ENCODE assay signal across 8 cellular contexts in the genomic region with DNA sequence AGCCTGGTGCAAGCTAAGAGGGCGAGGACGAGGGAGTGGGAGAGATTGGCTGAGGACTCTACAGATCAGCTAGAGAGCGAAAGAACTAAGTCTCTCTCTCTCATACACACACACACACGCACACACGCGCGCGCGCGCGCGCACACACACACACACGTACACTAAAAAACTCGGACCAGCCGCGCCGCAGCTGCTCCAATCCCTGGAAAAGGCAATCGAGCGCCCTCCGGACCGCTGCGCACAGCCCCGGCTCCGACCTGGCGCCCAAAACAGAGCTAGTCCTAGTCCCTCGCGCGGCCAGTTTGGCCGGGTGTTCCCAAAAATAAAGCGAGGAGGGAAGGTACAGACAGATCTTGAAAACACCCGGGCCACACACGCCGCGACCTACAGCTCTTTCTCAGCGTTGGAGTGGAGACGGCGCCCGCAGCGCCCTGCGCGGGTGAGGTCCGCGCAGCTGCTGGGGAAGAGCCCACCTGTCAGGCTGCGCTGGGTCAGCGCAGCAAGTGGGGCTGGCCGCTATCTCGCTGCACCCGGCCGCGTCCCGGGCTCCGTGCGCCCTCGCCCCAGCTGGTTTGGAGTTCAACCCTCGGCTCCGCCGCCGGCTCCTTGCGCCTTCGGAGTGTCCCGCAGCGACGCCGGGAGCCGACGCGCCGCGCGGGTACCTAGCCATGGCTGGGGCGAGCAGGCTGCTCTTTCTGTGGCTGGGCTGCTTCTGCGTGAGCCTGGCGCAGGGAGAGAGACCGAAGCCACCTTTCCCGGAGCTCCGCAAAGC. TPM values are rescaled to one million over a fixed set of nuclear protein-coding genes. Genes with fewer than 3 reads are reported as not detected.
DNase-seq lines count a peak whose midpoint lies in the region; ATAC-seq, FAIRE-seq and TF ChIP-seq lines count a peak whose summit lies in the region.

A gene with protein sequence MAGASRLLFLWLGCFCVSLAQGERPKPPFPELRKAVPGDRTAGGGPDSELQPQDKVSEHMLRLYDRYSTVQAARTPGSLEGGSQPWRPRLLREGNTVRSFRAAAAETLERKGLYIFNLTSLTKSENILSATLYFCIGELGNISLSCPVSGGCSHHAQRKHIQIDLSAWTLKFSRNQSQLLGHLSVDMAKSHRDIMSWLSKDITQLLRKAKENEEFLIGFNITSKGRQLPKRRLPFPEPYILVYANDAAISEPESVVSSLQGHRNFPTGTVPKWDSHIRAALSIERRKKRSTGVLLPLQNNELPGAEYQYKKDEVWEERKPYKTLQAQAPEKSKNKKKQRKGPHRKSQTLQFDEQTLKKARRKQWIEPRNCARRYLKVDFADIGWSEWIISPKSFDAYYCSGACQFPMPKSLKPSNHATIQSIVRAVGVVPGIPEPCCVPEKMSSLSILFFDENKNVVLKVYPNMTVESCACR (plus strand): TSS at position 92 of the 772 bp plus-strand sequence. CDS start 577 bp downstream, at position 669.

- ATAC-seq in left lung (peak; percentile 78), HG02571 (IDR thresholded peaks at IDR 0.05; ENCODE audit: unreplicated experiment) (no peak), GM21526 (IDR thresholded peaks at IDR 0.05; ENCODE audit: low FRiP score, unreplicated experiment) (no peak)

- no peak for FAIRE-seq in bronchial epithelial cell (lab: Jason Lieb, UNC)

- peaks cover 20% of the 10 kb centered on the region for H3K27me3 ChIP-seq in bronchial epithelial cell (ENCODE audit: control insufficient read depth, insufficient read depth, low read length)
- H3K27me3 ChIP-seq in left lung: peaks cover 12 to 60% of the 10 kb centered on the region in 2 donors
- H3K27me3 ChIP-seq in tibial artery: peaks cover 0 to 30% of the 10 kb centered on the region in 2 donors

- peak within 1 kb of the TSS; percentile 57 for H3K4me3 ChIP-seq in GM12865 (ENCODE audit: low read depth, low read length)
- H3K4me3 ChIP-seq in bronchial epithelial cell (ENCODE audit: low read depth, low read length): peak within 1 kb of the TSS; percentile 20
- H3K4me3 ChIP-seq in left lung: peak within 1 kb of the TSS; percentile 37 to 38
- peak within 1 kb of the TSS; percentile 12 to 19 for H3K4me3 ChIP-seq in tibial artery

- DNase-seq in GM12865 (ENCODE audit: low read depth) (peak; percentile 13), NCI-H128 (lab: John Stamatoyannopoulos, UW; ENCODE audit: unreplicated experiment) (peak; percentile 27), bronchial epithelial cell (ENCODE audit: low read depth) (no peak), left lung (peak; percentile 45 to 79), tibial artery (no peak), OCI-M2 (lab: John Stamatoyannopoulos, UW; ENCODE audit: unreplicated experiment) (no peak)

- no peaks in the 10 kb centered on the region for H3K36me3 ChIP-seq in bronchial epithelial cell (ENCODE audit: control insufficient read depth, insufficient read depth, low read length)
- H3K36me3 ChIP-seq in left lung: no peaks in the 10 kb centered on the region
- H3K36me3 ChIP-seq in tibial artery: no peaks in the 10 kb centered on the region

- intact Hi-C loops in left lung (cut with DNase I) (no loop called here), tibial artery (cut with DNase I; ENCODE audit: low total_unique reads) (no loop called here)

- H3K9me3 ChIP-seq in left lung (no peaks in the 10 kb centered on the region), tibial artery (no peaks in the 10 kb centered on the region)

- no peak for TF ChIP-seq CTCF in GM12865 (IDR thresholded peaks at IDR 0.05; ENCODE audit: insufficient read depth, low read depth, low read length, missing control alignments)
- no peak for TF ChIP-seq CTCF in bronchial epithelial cell (IDR thresholded peaks at IDR 0.05; ENCODE audit: insufficient read depth, low read length, severe bottlenecking)
- no peak for TF ChIP-seq CTCF in left lung (IDR thresholded peaks at IDR 0.05)
- TF ChIP-seq CTCF in tibial artery (IDR thresholded peaks at IDR 0.05): no peak

- peaks cover 3 to 10% of the 10 kb centered on the region in 2 donors for H3K4me1 ChIP-seq in left lung
- H3K4me1 ChIP-seq in tibial artery: peaks cover 0 to 17% (median 12%) of the 10 kb centered on the region in 4 donors

- H3K27ac ChIP-seq in left lung (peak within 1 kb of the TSS; percentile 31 to 74), tibial artery (no peak within 1 kb of the TSS)

RNA-seq across cellular contexts. Expression of the gene that starts here (rescaled TPM):
- total RNA-seq in bronchial epithelial cell (under 0.01 and 0.38 TPM in 2 replicates), left lung (10 to 100 TPM in 1 of 2 donors, 1 to 10 TPM in 1; 8.9 to 10.5 TPM)

Comparison
In these comparisons a context has a peak if more than half of its experiments do, and no peak if none do; other contexts are left out.
1. DNase-seq: peak in GM12865 (single experiment), NCI-H128 (single experiment) and left lung (2 of 2); none in bronchial epithelial cell (single experiment), tibial artery (0 of 2) and OCI-M2 (single experiment).
2. H3K27ac ChIP-seq: peak in left lung (2 of 2); none in tibial artery (0 of 2).
3. Peak in every context shown above with its lines, with median percentiles within 50 percentile points of each other: H3K4me3 ChIP-seq.